In the genomic region with DNA sequence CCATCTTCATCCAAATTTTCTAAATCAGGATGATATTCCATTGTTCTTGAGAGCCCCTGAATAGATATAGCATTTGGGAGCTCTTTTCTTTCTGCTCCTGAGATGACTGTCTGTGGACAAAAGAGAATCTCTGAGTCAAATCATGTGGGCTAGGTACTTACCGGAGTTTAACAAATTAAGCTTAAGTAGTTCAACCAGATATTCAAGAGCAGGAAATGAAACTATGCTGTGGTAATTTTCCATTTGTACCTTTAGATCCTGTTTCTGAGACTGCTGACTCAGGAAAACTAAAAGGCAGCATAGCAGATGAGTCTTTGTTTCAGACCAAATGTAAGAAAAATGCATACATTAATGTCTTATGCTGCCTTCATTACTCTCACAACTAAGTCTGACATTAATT, we compare ENCODE assay signal across 9 cellular contexts. TPM values are rescaled to one million over a fixed set of nuclear protein-coding genes. Genes with fewer than 3 reads are reported as not detected.
A peak's percentile ranks its signal among the peaks of the same experiment; 100 is the strongest.
DNase-seq lines count a peak whose midpoint lies in the region; ATAC-seq and TF ChIP-seq lines count a peak whose summit lies in the region.
"Had no signal": no experiment of that assay in that cellular context is flagged by ENCODE, and none has a peak within 500 bp of the region (broad histone marks: within the 10 kb centered on the region; RNA-seq: fewer than 3 reads in every experiment).

A gene (minus strand): TSS at position 158 of the 400 bp plus-strand sequence. CDS start 117 bp downstream, at position 41.

- no peaks in the 10 kb centered on the region for H3K27me3 ChIP-seq in PC-3 (ENCODE audit: low read length)
- H3K27me3 ChIP-seq in mucosa of stomach (ENCODE audit: control insufficient read depth, insufficient read depth, low read length) = no peaks in the 10 kb centered on the region
- H3K27me3 ChIP-seq in osteoblast (ENCODE audit: insufficient read depth, low read length) = no peaks in the 10 kb centered on the region

- H4K20me1 ChIP-seq in PC-3 (ENCODE audit: low read length) (no peaks in the 10 kb centered on the region), osteoblast (ENCODE audit: insufficient read depth, low read length) (no peaks in the 10 kb centered on the region)

- ATAC-seq in GM18517 (IDR thresholded peaks at IDR 0.05; ENCODE audit: unreplicated experiment) (peak; percentile 93), HG02678 (IDR thresholded peaks at IDR 0.05; ENCODE audit: unreplicated experiment) (peak; percentile 96), PC-3 (no peak), HG03521 (IDR thresholded peaks at IDR 0.05; ENCODE audit: unreplicated experiment) (no peak)

- H3K9ac ChIP-seq in PC-3 (ENCODE audit: low read length) (no peak within 1 kb of the TSS), mucosa of stomach (ENCODE audit: low read length) (peak within 1 kb of the TSS; percentile 7)

- no peak within 1 kb of the TSS for H3K27ac Mint-ChIP-seq in Calu3 (ENCODE audit: unreplicated experiment)

- no peaks in the 10 kb centered on the region for H3K9me3 Mint-ChIP-seq in Calu3 (ENCODE audit: low read depth, unreplicated experiment)
- H3K9me3 Mint-ChIP-seq: IgD-negative memory B cell had no signal

- no peak within 1 kb of the TSS for H3K4me2 ChIP-seq in PC-3 (ENCODE audit: low read length)
- H3K4me2 ChIP-seq in osteoblast (ENCODE audit: insufficient read depth, low read length) = no peak within 1 kb of the TSS

- DNase-seq in PC-3 (peak; percentile 48), osteoblast (ENCODE audit: insufficient read length, low spot score, missing footprints) (no peak), NCI-H82 treated with DMSO at 0.1 percent for 48 hours (lab: John Stamatoyannopoulos, UW; ENCODE audit: unreplicated experiment) (no peak), Calu3 (no peak)

- no peak within 1 kb of the TSS for H3K4me3 ChIP-seq in PC-3 (ENCODE audit: low read length)
- H3K4me3 ChIP-seq in mucosa of stomach (ENCODE audit: low read length) = no peak within 1 kb of the TSS
- H3K4me3 ChIP-seq in osteoblast (ENCODE audit: insufficient read depth, low read length) = no peak within 1 kb of the TSS

- H3F3A ChIP-seq in PC-3 (ENCODE audit: low read length, unreplicated experiment) = no peaks in the 10 kb centered on the region

- BruUV-seq in PC-3 (replicated peaks; lab: Mats Ljungman, UMichigan) (no TSS peak), Calu3 (replicated peaks; lab: Mats Ljungman, UMichigan) (no TSS peak)

- no peaks in the 10 kb centered on the region for H3K4me1 Mint-ChIP-seq in Calu3 (ENCODE audit: low read depth, unreplicated experiment)

- CTCF ChIA-PET in PC-3 (lab: Charles Lee) (no interaction called here), Calu3 (lab: Charles Lee) (interaction anchor here (0.6 to 1.5 kb wide), 2 partner anchors 120 to 799 kb away, joined by 6 to 9 read pairs; a partner anchor contains a TSS)

- H3K9me3 ChIP-seq in PC-3 (ENCODE audit: low read length) (no peaks in the 10 kb centered on the region), mucosa of stomach (ENCODE audit: control insufficient read depth, low read length) (no peaks in the 10 kb centered on the region), osteoblast (ENCODE audit: low read depth, low read length) (no peaks in the 10 kb centered on the region)

- TF ChIP-seq CTCF in PC-3 (conservative IDR thresholded peaks at IDR 0.05; ENCODE audit: low read depth, low read length) (no peak), osteoblast (IDR thresholded peaks at IDR 0.05; ENCODE audit: extremely low read depth, low read depth, low read length) (no peak), Calu3 (IDR thresholded peaks at IDR 0.05; ENCODE audit: unreplicated experiment) (no peak)

- H3K9me2 ChIP-seq in PC-3 (replicated peaks; ENCODE audit: low read length) = no peaks in the 10 kb centered on the region

- H2AFZ ChIP-seq in PC-3 (ENCODE audit: low read length) (no peak within 1 kb of the TSS), osteoblast (ENCODE audit: low read length) (no peak within 1 kb of the TSS)

- H3K27me3 Mint-ChIP-seq in Calu3 (ENCODE audit: unreplicated experiment) = no peaks in the 10 kb centered on the region

- H3K36me3 ChIP-seq in PC-3 (ENCODE audit: low read depth, low read length) (no peaks in the 10 kb centered on the region), mucosa of stomach (ENCODE audit: control insufficient read depth, insufficient read depth, low read length) (no peaks in the 10 kb centered on the region), osteoblast (ENCODE audit: insufficient read depth, low read length) (no peaks in the 10 kb centered on the region)

- intact Hi-C loops in PC-3 (cut with micrococcal nuclease) (no loop called here), Calu3 (cut with micrococcal nuclease; ENCODE audit: unreplicated experiment) (no loop called here)

- POLR2A ChIA-PET in PC-3 (lab: Charles Lee; ENCODE audit: unreplicated experiment) = no interaction called here

- H3K4me1 ChIP-seq in PC-3 (ENCODE audit: insufficient read depth, low read length) (peaks cover 14% of the 10 kb centered on the region; the same call in 1 of the 2 replicates), mucosa of stomach (ENCODE audit: control insufficient read depth, insufficient read depth, low read length) (no peaks in the 10 kb centered on the region), osteoblast (ENCODE audit: insufficient read depth, low read length) (no peaks in the 10 kb centered on the region)

- H3K27ac ChIP-seq in PC-3 (ENCODE audit: low read length) (no peak within 1 kb of the TSS), osteoblast (ENCODE audit: low read depth, low read length) (no peak within 1 kb of the TSS)

- H3K36me3 Mint-ChIP-seq in Calu3 (ENCODE audit: insufficient read depth, unreplicated experiment) = no peaks in the 10 kb centered on the region

- no peak within 1 kb of the TSS for H3K4me3 Mint-ChIP-seq in Calu3 (ENCODE audit: low read depth, unreplicated experiment)

- H3K79me2 ChIP-seq in PC-3 (ENCODE audit: low read length) (no peaks in the 10 kb centered on the region), osteoblast (ENCODE audit: insufficient read depth, low read length) (no peaks in the 10 kb centered on the region)

RNA-seq across cellular contexts. Expression of the gene that starts here (rescaled TPM):
- total RNA-seq in PC-3 (2014; rRNA removed) (0.40 TPM in 1 of 2 replicates, not detected in the other), osteoblast (under 0.01 and 0.36 TPM in 2 replicates), Calu3 (2022) (1.2 and 1.4 TPM in 2 replicates)

Comparison
In these comparisons a context has a peak if more than half of its experiments do, and no peak if none do; other contexts are left out.
1. Peak in DNase-seq in PC-3; RNA of the gene not detected or under 1 TPM.
2. ATAC-seq: peak in GM18517 (single experiment) and HG02678 (single experiment); none in PC-3 (single experiment) and HG03521 (single experiment).